11 cellular contexts compared by ENCODE assay signal in genomic region chrX:77668391-77669237, GRCh38.
DNase-seq lines count a peak whose midpoint lies in the region; ATAC-seq and TF ChIP-seq lines count a peak whose summit lies in the region.
"Had no signal": no experiment of that assay in that cellular context is flagged by ENCODE, and none has a peak within 500 bp of the region (broad histone marks: within the 10 kb centered on the region; RNA-seq: fewer than 3 reads in every experiment).

No MANE protein-coding gene starts in this region.

- peak overlapping the region; percentile 42 for H3K27ac Mint-ChIP-seq in activated CD4-positive, alpha-beta T cell treated with anti-CD3 and anti-CD28 coated beads for 36 hours
- no peak overlapping the region for H3K27ac Mint-ChIP-seq in Caco-2 (ENCODE audit: unreplicated experiment)
- H3K27ac Mint-ChIP-seq: activated naive CD4-positive, alpha-beta T cell treated with anti-CD3 and anti-CD28 coated beads for 36 hours had no signal

- H3K4me1 ChIP-seq in PC-9 (replicated peaks; ENCODE audit: insufficient read depth): no peaks in the 10 kb centered on the region
- H3K4me1 ChIP-seq in psoas muscle: no peaks in the 10 kb centered on the region
- no peaks in the 10 kb centered on the region for H3K4me1 ChIP-seq in Caco-2
- H3K4me1 ChIP-seq: vagina had no signal

- H3K9me3 ChIP-seq in PC-9 (ENCODE audit: insufficient read depth, low read depth) (no peaks in the 10 kb centered on the region), psoas muscle (no peaks in the 10 kb centered on the region), MG63 (no peaks in the 10 kb centered on the region), Caco-2 (no peaks in the 10 kb centered on the region)
- H3K9me3 ChIP-seq: vagina had no signal

- no peaks in the 10 kb centered on the region for H4K20me1 ChIP-seq in PC-9 (ENCODE audit: insufficient read depth)

- H3K79me2 ChIP-seq in PC-9 (ENCODE audit: low read depth): no peaks in the 10 kb centered on the region

- BruUV-seq in PC-9 (replicated peaks; lab: Mats Ljungman, UMichigan) (no TSS peak), Caco-2 (replicated peaks; lab: Mats Ljungman, UMichigan) (no TSS peak)

- H2AFZ ChIP-seq in PC-9: no peak overlapping the region

- no peaks in the 10 kb centered on the region for H3F3A ChIP-seq in PC-9 (ENCODE audit: insufficient read depth, low read depth)

- peaks cover 9% of the 10 kb centered on the region for H3K36me3 Mint-ChIP-seq in activated CD4-positive, alpha-beta T cell treated with anti-CD3 and anti-CD28 coated beads for 36 hours (ENCODE audit: low read depth)
- peaks cover 9% of the 10 kb centered on the region for H3K36me3 Mint-ChIP-seq in Caco-2 (ENCODE audit: insufficient read depth, unreplicated experiment)

- DNase-seq in activated CD4-positive, alpha-beta T cell treated with anti-CD3 and anti-CD28 coated beads for 36 hours: no peak
- no peak for DNase-seq in activated CD4-positive, alpha-beta T cell treated with anti-CD3 and anti-CD28 coated beads for 1 hour
- DNase-seq in PC-9 (no peak), dermis microvascular lymphatic vessel endothelial cell (ENCODE audit: low read depth in 2 of 2) (peak; percentile 21 to 71), psoas muscle (no peak), MG63 (no peak), H7 (no peak), Caco-2 (no peak)
- DNase-seq: activated naive CD4-positive, alpha-beta T cell treated with anti-CD3 and anti-CD28 coated beads for 36 hours; Karpas-422 had no signal

- POLR2A ChIA-PET in activated CD4-positive, alpha-beta T cell treated with anti-CD3 and anti-CD28 coated beads for 36 hours (lab: Charles Lee): no interaction called here
- POLR2A ChIA-PET in PC-9 (lab: Charles Lee; ENCODE audit: unreplicated experiment): interaction anchor here (0.7 to 0.9 kb wide), 3 partner anchors 118 to 275 kb away, joined by 3 to 13 read pairs (median 5); partner anchors contain the start of gene COX7B
- POLR2A ChIA-PET in Caco-2 (lab: Charles Lee): no interaction called here

- H3K4me1 Mint-ChIP-seq in activated CD4-positive, alpha-beta T cell treated with anti-CD3 and anti-CD28 coated beads for 36 hours: peaks cover 17% of the 10 kb centered on the region
- no peaks in the 10 kb centered on the region for H3K4me1 Mint-ChIP-seq in Caco-2 (ENCODE audit: low read depth, unreplicated experiment)

- H3K27ac ChIP-seq in PC-9 (peak overlapping the region; percentile 30; the same call in 1 of the 2 replicates), psoas muscle (no peak overlapping the region)
- H3K27ac ChIP-seq: vagina had no signal

- CTCF ChIA-PET in activated CD4-positive, alpha-beta T cell treated with anti-CD3 and anti-CD28 coated beads for 36 hours (lab: Charles Lee): no interaction called here
- CTCF ChIA-PET in PC-9 (lab: Charles Lee) (interaction anchor here (0.7 kb wide), 1 partner anchor 78 kb away, joined by 5 read pairs; no protein-coding TSS in a partner anchor), Caco-2 (lab: Charles Lee) (no interaction called here)

- WGBS in psoas muscle, 3 donors: 75 to 79% (median 76%) methylated on average over 10 of the region's 10 CpGs

- ATAC-seq in activated CD4-positive, alpha-beta T cell treated with anti-CD3 and anti-CD28 coated beads for 36 hours: peak; percentile 63
- ATAC-seq in psoas muscle: peak in 3 of 4 donors; percentile 56 to 62 (median 61)

- no peak overlapping the region for H3K4me3 Mint-ChIP-seq in activated CD4-positive, alpha-beta T cell treated with anti-CD3 and anti-CD28 coated beads for 36 hours
- H3K4me3 Mint-ChIP-seq in Caco-2 (ENCODE audit: unreplicated experiment): no peak overlapping the region
- H3K4me3 Mint-ChIP-seq: activated naive CD4-positive, alpha-beta T cell treated with anti-CD3 and anti-CD28 coated beads for 36 hours had no signal

- TF ChIP-seq CTCF in PC-9 (conservative IDR thresholded peaks at IDR 0.05) (no peak), psoas muscle (IDR thresholded peaks at IDR 0.05) (no peak), Caco-2 (IDR thresholded peaks at IDR 0.05; ENCODE audit: insufficient read depth in 1 of 2, low read depth in 1 of 2, low read length in 1 of 2, severe bottlenecking in 1 of 2, unreplicated experiment in 1 of 2) (no peak)

- H3K27me3 Mint-ChIP-seq in activated CD4-positive, alpha-beta T cell treated with anti-CD3 and anti-CD28 coated beads for 36 hours: no peaks in the 10 kb centered on the region
- no peaks in the 10 kb centered on the region for H3K27me3 Mint-ChIP-seq in Caco-2 (ENCODE audit: insufficient read depth, unreplicated experiment)

- no peaks in the 10 kb centered on the region for H3K9me2 ChIP-seq in PC-9 (ENCODE audit: insufficient read depth)

- H3K4me2 ChIP-seq in PC-9: no peak overlapping the region

- intact Hi-C loops in activated CD4-positive, alpha-beta T cell treated with anti-CD3 and anti-CD28 coated beads for 36 hours (cut with DNase I, micrococcal nuclease): no loop called here
- intact Hi-C loops in PC-9 (cut with micrococcal nuclease; ENCODE audit: unreplicated experiment) (no loop called here), psoas muscle (cut with DNase I) (no loop called here), Caco-2 (cut with micrococcal nuclease; ENCODE audit: unreplicated experiment) (no loop called here)

- H3K36me3 ChIP-seq in PC-9 (ENCODE audit: low read depth): no peaks in the 10 kb centered on the region
- no peaks in the 10 kb centered on the region for H3K36me3 ChIP-seq in psoas muscle (ENCODE audit: insufficient read depth in 1 of 2, low read depth in 1 of 2)
- H3K36me3 ChIP-seq in MG63: peaks cover 4% of the 10 kb centered on the region; the same call in 1 of the 2 replicates
- H3K36me3 ChIP-seq in H7 (replicated peaks; ENCODE audit: control insufficient read depth, insufficient read depth, low read length): no peaks in the 10 kb centered on the region
- no peaks in the 10 kb centered on the region for H3K36me3 ChIP-seq in Caco-2 (ENCODE audit: control insufficient read depth, insufficient read depth, low read length)
- H3K36me3 ChIP-seq: vagina had no signal

- no peaks in the 10 kb centered on the region for H3K27me3 ChIP-seq in PC-9 (ENCODE audit: insufficient read depth, low read depth)
- H3K27me3 ChIP-seq in psoas muscle (ENCODE audit: insufficient read depth in 3 of 3, low read length in 2 of 3): no peaks in the 10 kb centered on the region
- no peaks in the 10 kb centered on the region for H3K27me3 ChIP-seq in MG63
- H3K27me3 ChIP-seq in H7 (ENCODE audit: control insufficient read depth, insufficient read depth, low read length): no peaks in the 10 kb centered on the region
- H3K27me3 ChIP-seq in Caco-2 (replicated peaks; ENCODE audit: control insufficient read depth, insufficient read depth, low read length): no peaks in the 10 kb centered on the region
- H3K27me3 ChIP-seq: vagina had no signal

- no peaks in the 10 kb centered on the region for H3K9me3 Mint-ChIP-seq in activated CD4-positive, alpha-beta T cell treated with anti-CD3 and anti-CD28 coated beads for 36 hours (ENCODE audit: low read depth)
- no peaks in the 10 kb centered on the region for H3K9me3 Mint-ChIP-seq in Caco-2 (ENCODE audit: unreplicated experiment)
- H3K9me3 Mint-ChIP-seq: activated naive CD4-positive, alpha-beta T cell treated with anti-CD3 and anti-CD28 coated beads for 36 hours had no signal

- H3K4me3 ChIP-seq in PC-9: no peak overlapping the region
- H3K4me3 ChIP-seq in psoas muscle: no peak overlapping the region
- no peak overlapping the region for H3K4me3 ChIP-seq in MG63
- no peak overlapping the region for H3K4me3 ChIP-seq in H7 (ENCODE audit: insufficient read depth, low read depth, low read length)
- no peak overlapping the region for H3K4me3 ChIP-seq in Caco-2 (ENCODE audit: low read depth, low read length)
- H3K4me3 ChIP-seq: vagina had no signal

Comparison
In these comparisons a context has a peak if more than half of its experiments do, and no peak if none do; other contexts are left out.
1. DNase-seq: peak in dermis microvascular lymphatic vessel endothelial cell (2 of 2); none in activated CD4-positive, alpha-beta T cell treated with anti-CD3 and anti-CD28 coated beads for 36 hours (single experiment), activated CD4-positive, alpha-beta T cell treated with anti-CD3 and anti-CD28 coated beads for 1 hour (single experiment), PC-9 (0 of 2), psoas muscle (0 of 2), MG63 (single experiment), H7 (single experiment) and Caco-2 (0 of 2).